In the genomic region with DNA sequence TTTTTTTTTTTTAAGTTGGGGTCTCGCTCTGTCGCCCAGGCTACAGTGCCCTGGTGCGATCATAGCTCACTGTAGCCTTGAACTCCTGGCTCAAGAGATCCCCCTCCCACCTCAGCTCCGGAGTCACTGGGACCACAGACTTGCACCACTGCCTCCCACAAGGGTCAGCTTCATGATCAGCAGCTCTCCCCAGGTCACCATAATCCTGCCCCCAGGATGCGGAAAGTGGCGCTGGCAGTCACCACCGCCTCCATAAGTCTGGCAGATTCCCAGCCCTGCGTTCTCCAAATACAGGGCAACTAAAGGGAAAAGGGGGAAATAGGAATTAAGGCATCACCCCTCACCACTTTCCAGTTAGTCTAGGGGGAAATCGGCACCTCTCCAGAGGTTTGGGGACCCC, we compare ENCODE assay signal across 9 cellular contexts. TPM values are rescaled to one million over a fixed set of nuclear protein-coding genes. Genes with fewer than 3 reads are reported as not detected.
DNase-seq lines count a peak whose midpoint lies in the region; ATAC-seq, FAIRE-seq and TF ChIP-seq lines count a peak whose summit lies in the region.
"Had no signal": no experiment of that assay in that cellular context is flagged by ENCODE, and none has a peak within 500 bp of the region (broad histone marks: within the 10 kb centered on the region; RNA-seq: fewer than 3 reads in every experiment).

No MANE protein-coding gene starts in this region.

- H3K9ac ChIP-seq in iPS-15b (ENCODE audit: low read depth, low read length) = no peak overlapping the region

- no peak overlapping the region; the same call in 1 of the 2 replicates for H3K4me3 ChIP-seq in HEK293 (ENCODE audit: low read depth, low read length)
- peak overlapping the region; percentile 40 for H3K4me3 ChIP-seq in iPS-15b (ENCODE audit: low read depth, low read length)

- no peak for FAIRE-seq in D721Med (lab: Jason Lieb, UNC)

- H3K36me3 ChIP-seq in HEK293 (ENCODE audit: control insufficient read depth in 2 of 2, insufficient read depth in 1 of 2, low read length in 2 of 2) (no peaks in the 10 kb centered on the region), iPS-15b (ENCODE audit: control insufficient read depth, insufficient read depth, low read length) (no peaks in the 10 kb centered on the region)

- H3K4me1 ChIP-seq in HEK293 (ENCODE audit: control insufficient read depth, insufficient read depth, low read length) = peaks cover 36% of the 10 kb centered on the region
- H3K4me1 ChIP-seq in iPS-15b (ENCODE audit: control insufficient read depth, insufficient read depth, low read length) = peaks cover 2% of the 10 kb centered on the region

- H3K9me3 ChIP-seq in HEK293 (ENCODE audit: control insufficient read depth, insufficient read depth, low read depth, low read length) (no peaks in the 10 kb centered on the region), iPS-15b (ENCODE audit: control insufficient read depth, insufficient read depth, low read length) (no peaks in the 10 kb centered on the region)

- peak overlapping the region; percentile 34 for H3K4me3 Mint-ChIP-seq in activated CD8-positive, alpha-beta T cell treated with anti-CD3 and anti-CD28 coated beads, Interleukin-2, amount 10 ng/mL, durations not matched to agents 7 days and 5 days
- peak overlapping the region; percentile 74 for H3K4me3 Mint-ChIP-seq in stimulated activated effector memory CD8-positive, alpha-beta T cell treated with anti-CD3 and anti-CD28 coated beads, Interleukin-12 subunit alpha, Interleukin-12 subunit beta, amount 100 ng/mL, for 72 hours

- H3K27me3 ChIP-seq in iPS-15b (ENCODE audit: control insufficient read depth, insufficient read depth, low read length) = peaks cover 39% of the 10 kb centered on the region

- H3K4me1 Mint-ChIP-seq in activated CD8-positive, alpha-beta T cell treated with anti-CD3 and anti-CD28 coated beads, Interleukin-2, amount 10 ng/mL, durations not matched to agents 7 days and 5 days (ENCODE audit: low read depth) = peaks cover 78% of the 10 kb centered on the region
- H3K4me1 Mint-ChIP-seq in stimulated activated effector memory CD8-positive, alpha-beta T cell treated with anti-CD3 and anti-CD28 coated beads, Interleukin-12 subunit alpha, Interleukin-12 subunit beta, amount 100 ng/mL, for 72 hours = peaks cover 92% of the 10 kb centered on the region

- no peak overlapping the region for H3K27ac Mint-ChIP-seq in activated CD8-positive, alpha-beta T cell treated with anti-CD3 and anti-CD28 coated beads, Interleukin-2, amount 10 ng/mL, durations not matched to agents 7 days and 5 days
- peak overlapping the region; percentile 90 for H3K27ac Mint-ChIP-seq in stimulated activated effector memory CD8-positive, alpha-beta T cell treated with anti-CD3 and anti-CD28 coated beads, Interleukin-12 subunit alpha, Interleukin-12 subunit beta, amount 100 ng/mL, for 72 hours

- no peak for TF ChIP-seq CTCF in HEK293 (tag by site-specific recombination; IDR thresholded peaks at IDR 0.05)
- no peak for TF ChIP-seq CTCF in D721Med (IDR thresholded peaks at IDR 0.05; ENCODE audit: insufficient read depth, missing control alignments)

- H3K36me3 Mint-ChIP-seq in activated CD8-positive, alpha-beta T cell treated with anti-CD3 and anti-CD28 coated beads, Interleukin-2, amount 10 ng/mL, durations not matched to agents 7 days and 5 days (ENCODE audit: low read depth) = no peaks in the 10 kb centered on the region
- peaks cover 27% of the 10 kb centered on the region for H3K36me3 Mint-ChIP-seq in stimulated activated effector memory CD8-positive, alpha-beta T cell treated with anti-CD3 and anti-CD28 coated beads, Interleukin-12 subunit alpha, Interleukin-12 subunit beta, amount 100 ng/mL, for 72 hours

- POLR2A ChIA-PET in HEK293 (lab: Yijun Ruan, JAX) = interaction anchor here (0.9 to 1.8 kb wide), 3 partner anchors 9 to 323 kb away, joined by 3 to 4 read pairs (median 3); a partner anchor contains a TSS
- POLR2A ChIA-PET in activated CD8-positive, alpha-beta T cell treated with anti-CD3 and anti-CD28 coated beads, Interleukin-2, amount 10 ng/mL, durations not matched to agents 7 days and 5 days (lab: Charles Lee) = interaction anchor here (2.0 kb wide), 1 partner anchor 21 kb away, joined by 4 read pairs; no protein-coding TSS in a partner anchor

- no peaks in the 10 kb centered on the region for H3K27me3 Mint-ChIP-seq in activated CD8-positive, alpha-beta T cell treated with anti-CD3 and anti-CD28 coated beads, Interleukin-2, amount 10 ng/mL, durations not matched to agents 7 days and 5 days (ENCODE audit: low read depth)

- no peaks in the 10 kb centered on the region for H3K9me3 Mint-ChIP-seq in activated CD8-positive, alpha-beta T cell treated with anti-CD3 and anti-CD28 coated beads, Interleukin-2, amount 10 ng/mL, durations not matched to agents 7 days and 5 days (ENCODE audit: insufficient read depth)
- H3K9me3 Mint-ChIP-seq in stimulated activated effector memory CD8-positive, alpha-beta T cell treated with anti-CD3 and anti-CD28 coated beads, Interleukin-12 subunit alpha, Interleukin-12 subunit beta, amount 100 ng/mL, for 72 hours = no peaks in the 10 kb centered on the region

- no peak for DNase-seq in activated CD8-positive, alpha-beta T cell treated with anti-CD3 and anti-CD28 coated beads, Interleukin-2, amount 10 ng/mL, durations not matched to agents 7 days and 5 days
- DNase-seq in stimulated activated effector memory CD8-positive, alpha-beta T cell treated with anti-CD3 and anti-CD28 coated beads, Interleukin-12 subunit alpha, Interleukin-12 subunit beta, amount 100 ng/mL, for 72 hours (ENCODE audit: low spot score in 2 of 2) = no peak
- DNase-seq in NCI-H1092 treated with DMSO at 0.1 percent for 48 hours (lab: John Stamatoyannopoulos, UW) (no peak), epidermal melanocyte (ENCODE audit: insufficient read length, low spot score) (no peak), D721Med (ENCODE audit: insufficient read length, low spot score) (no peak), inferior parietal cortex (ENCODE audit: extremely low spot score) (no peak)

- no peak for ATAC-seq in activated CD8-positive, alpha-beta T cell treated with anti-CD3 and anti-CD28 coated beads, Interleukin-2, amount 10 ng/mL, durations not matched to agents 7 days and 5 days
- no peak for ATAC-seq in stimulated activated effector memory CD8-positive, alpha-beta T cell treated with anti-CD3 and anti-CD28 coated beads, Interleukin-12 subunit alpha, Interleukin-12 subunit beta, amount 100 ng/mL, for 72 hours

- CTCF ChIA-PET in HEK293 (lab: Yijun Ruan, JAX) = interaction anchor here (0.6 to 4.9 kb wide), 8 partner anchors 16 to 480 kb away, joined by 3 to 27 read pairs (median 3); no protein-coding TSS in a partner anchor
- CTCF ChIA-PET in activated CD8-positive, alpha-beta T cell treated with anti-CD3 and anti-CD28 coated beads, Interleukin-2, amount 10 ng/mL, durations not matched to agents 7 days and 5 days (lab: Charles Lee) = interaction anchor here (0.9 to 5.5 kb wide), 3 partner anchors 22 to 123 kb away, joined by 3 to 27 read pairs (median 3); no protein-coding TSS in a partner anchor

- H3K27ac ChIP-seq in HEK293 (ENCODE audit: extremely low read depth, low read depth, low read length) = peak overlapping the region; percentile 59

TF ChIP-seq in HEK293, 187 proteins besides CTCF, POLR2A, EP300 and RAD21:
- TF ChIP-seq ZNF350 (tag by site-specific recombination; IDR thresholded peaks at IDR 0.05) = no peak
- no peak for TF ChIP-seq ZNF548 (tag by site-specific recombination; IDR thresholded peaks at IDR 0.05)
- no peak for TF ChIP-seq RBAK (tag by site-specific recombination; IDR thresholded peaks at IDR 0.05)
- TF ChIP-seq ZNF626 (tag by site-specific recombination; IDR thresholded peaks at IDR 0.05) = no peak
- no peak for TF ChIP-seq BCL11B (tag by site-specific recombination; IDR thresholded peaks at IDR 0.05; ENCODE audit: low read depth)
- TF ChIP-seq, protein P1, sequence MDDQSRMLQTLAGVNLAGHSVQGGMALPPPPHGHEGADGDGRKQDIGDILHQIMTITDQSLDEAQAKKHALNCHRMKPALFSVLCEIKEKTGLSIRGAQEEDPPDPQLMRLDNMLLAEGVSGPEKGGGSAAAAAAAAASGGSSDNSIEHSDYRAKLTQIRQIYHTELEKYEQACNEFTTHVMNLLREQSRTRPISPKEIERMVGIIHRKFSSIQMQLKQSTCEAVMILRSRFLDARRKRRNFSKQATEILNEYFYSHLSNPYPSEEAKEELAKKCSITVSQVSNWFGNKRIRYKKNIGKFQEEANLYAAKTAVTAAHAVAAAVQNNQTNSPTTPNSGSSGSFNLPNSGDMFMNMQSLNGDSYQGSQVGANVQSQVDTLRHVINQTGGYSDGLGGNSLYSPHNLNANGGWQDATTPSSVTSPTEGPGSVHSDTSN (CRISPR knock-in tag; IDR thresholded peaks at IDR 0.05) = no peak
- peak; percentile 53; the same call in 1 of the 2 replicates for TF ChIP-seq ZNF121 (tag by site-specific recombination; IDR thresholded peaks at IDR 0.05)
- TF ChIP-seq ZFHX2 (tag by site-specific recombination; conservative IDR thresholded peaks at IDR 0.05) = 0 out of 2 replicates have a peak, but pooled peaks have one; percentile 28
- TF ChIP-seq ZNF423 (tag by site-specific recombination; IDR thresholded peaks at IDR 0.05) = no peak

RNA-seq across cellular contexts. Expression of a gene that starts 5.2 kb away (rescaled TPM):
- total RNA-seq in activated CD8-positive, alpha-beta T cell treated with anti-CD3 and anti-CD28 coated beads, Interleukin-2, amount 10 ng/mL, durations not matched to agents 7 days and 5 days = 10 to 100 TPM; 37.7 to 40.1 TPM

RNA-seq across cellular contexts. Expression of a gene that starts 26.2 kb away (rescaled TPM):
- not detected for total RNA-seq in activated CD8-positive, alpha-beta T cell treated with anti-CD3 and anti-CD28 coated beads, Interleukin-2, amount 10 ng/mL, durations not matched to agents 7 days and 5 days
- total RNA-seq: OCI-LY7 had no signal
